Comparison of ENCODE assay signal across 8 cellular contexts in the genomic region with DNA sequence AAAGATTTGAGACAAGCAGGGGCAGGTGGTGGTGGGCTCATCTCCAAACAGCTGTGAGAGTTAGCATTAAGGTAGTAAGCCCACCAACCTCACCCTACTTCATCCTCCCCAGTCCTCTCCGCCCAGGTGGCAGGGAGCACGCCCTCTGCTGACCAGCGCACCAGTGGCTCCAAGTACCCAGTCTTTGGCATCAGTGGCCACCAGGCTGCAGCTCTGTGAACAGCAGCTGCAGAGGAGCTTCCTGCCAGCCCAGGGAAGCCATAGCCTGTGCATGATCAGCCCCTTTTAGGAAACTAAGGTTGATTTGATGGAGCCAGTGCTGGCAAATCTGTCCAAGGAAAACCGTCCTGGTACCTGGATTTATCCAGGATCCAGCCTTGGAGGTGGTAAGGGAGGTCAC. TPM values are rescaled to one million over a fixed set of nuclear protein-coding genes. Genes with fewer than 3 reads are reported as not detected.
DNase-seq lines count a peak whose midpoint lies in the region; ATAC-seq and TF ChIP-seq lines count a peak whose summit lies in the region.

No MANE protein-coding gene starts in this region.

- no peaks in the 10 kb centered on the region for H3K9me3 ChIP-seq in breast epithelium
- H3K9me3 ChIP-seq in RWPE2 (ENCODE audit: severe bottlenecking), result no peaks in the 10 kb centered on the region
- no peaks in the 10 kb centered on the region for H3K9me3 ChIP-seq in smooth muscle cell (replicated peaks; ENCODE audit: low read depth)
- no peaks in the 10 kb centered on the region for H3K9me3 ChIP-seq in CD8-positive, alpha-beta memory T cell (ENCODE audit: low read length)

- H3K9ac ChIP-seq in smooth muscle cell (ENCODE audit: low read depth), result no peak overlapping the region

- H3K4me3 Mint-ChIP-seq in MCF 10A (ENCODE audit: unreplicated experiment), result no peak overlapping the region
- H3K4me3 Mint-ChIP-seq in CD8-positive, alpha-beta memory T cell, result no peak overlapping the region

- no peak overlapping the region for H3K4me3 ChIP-seq in breast epithelium
- no peak overlapping the region for H3K4me3 ChIP-seq in RWPE2 (ENCODE audit: severe bottlenecking)
- H3K4me3 ChIP-seq in fibroblast of mammary gland (ENCODE audit: control insufficient read depth, low read depth, low read length), result no peak overlapping the region
- no peak overlapping the region for H3K4me3 ChIP-seq in smooth muscle cell
- H3K4me3 ChIP-seq in CD8-positive, alpha-beta memory T cell (ENCODE audit: low read length), result no peak overlapping the region

- H3K27me3 ChIP-seq in breast epithelium (no peaks in the 10 kb centered on the region), RWPE2 (ENCODE audit: insufficient read depth, poor library complexity, severe bottlenecking) (no peaks in the 10 kb centered on the region), smooth muscle cell (ENCODE audit: low read depth) (no peaks in the 10 kb centered on the region)
- H3K27me3 ChIP-seq in CD8-positive, alpha-beta memory T cell (ENCODE audit: insufficient read depth, low read length, poor library complexity, severe bottlenecking), result no peaks in the 10 kb centered on the region

- no peak overlapping the region for H3K27ac Mint-ChIP-seq in MCF 10A (ENCODE audit: low read depth, unreplicated experiment)
- H3K27ac Mint-ChIP-seq in CD8-positive, alpha-beta memory T cell, result no peak overlapping the region

- no peaks in the 10 kb centered on the region for H3K9me3 Mint-ChIP-seq in MCF 10A (ENCODE audit: unreplicated experiment)
- H3K9me3 Mint-ChIP-seq in CD8-positive, alpha-beta memory T cell, result no peaks in the 10 kb centered on the region

- TF ChIP-seq CTCF in MCF 10A (IDR thresholded peaks at IDR 0.05; ENCODE audit: unreplicated experiment), result peak; percentile 54
- no peak for TF ChIP-seq CTCF in breast epithelium (IDR thresholded peaks at IDR 0.05)
- TF ChIP-seq CTCF in RWPE2 (IDR thresholded peaks at IDR 0.05; ENCODE audit: poor library complexity, severe bottlenecking), result peak; percentile 65
- peak; percentile 43 for TF ChIP-seq CTCF in fibroblast of mammary gland (conservative IDR thresholded peaks at IDR 0.05; ENCODE audit: control insufficient read depth, insufficient read depth, low read depth, low read length)
- TF ChIP-seq CTCF in smooth muscle cell (IDR thresholded peaks at IDR 0.05; ENCODE audit: borderline replicate concordance, insufficient read depth, poor library complexity, severe bottlenecking), result peak; percentile 51

- POLR2A ChIA-PET in MCF 10A (lab: Yijun Ruan, JAX), result interaction anchor here (0.9 to 1.3 kb wide), 3 partner anchors 21 to 276 kb away, joined by 3 to 4 read pairs (median 3); no protein-coding TSS in a partner anchor
- POLR2A ChIA-PET in CD8-positive, alpha-beta memory T cell (lab: Charles Lee), result no interaction called here

- H3K36me3 Mint-ChIP-seq in MCF 10A (ENCODE audit: insufficient read depth, unreplicated experiment), result no peaks in the 10 kb centered on the region
- no peaks in the 10 kb centered on the region for H3K36me3 Mint-ChIP-seq in CD8-positive, alpha-beta memory T cell

- H3K4me1 ChIP-seq in breast epithelium (no peaks in the 10 kb centered on the region), RWPE2 (ENCODE audit: insufficient read depth, poor library complexity, severe bottlenecking) (no peaks in the 10 kb centered on the region), smooth muscle cell (ENCODE audit: low read depth) (peaks cover 18% of the 10 kb centered on the region)
- no peaks in the 10 kb centered on the region for H3K4me1 ChIP-seq in CD8-positive, alpha-beta memory T cell (ENCODE audit: insufficient read depth, low read length)

- H3F3A ChIP-seq in smooth muscle cell (ENCODE audit: low read depth), result no peaks in the 10 kb centered on the region

- BruUV-seq in MCF 10A (replicated peaks; lab: Mats Ljungman, UMichigan), result no TSS peak

- CTCF ChIA-PET in MCF 10A (lab: Yijun Ruan, JAX), result interaction anchor here (0.6 to 5.4 kb wide), 37 partner anchors 9 to 979 kb away, joined by 3 to 72 read pairs (median 4); a partner anchor contains a TSS
- CTCF ChIA-PET in CD8-positive, alpha-beta memory T cell (lab: Charles Lee), result interaction anchor here (0.7 kb wide), 1 partner anchor 17 kb away, joined by 3 read pairs; no protein-coding TSS in a partner anchor

- intact Hi-C loops in MCF 10A (cut with micrococcal nuclease), result loop anchor here (1.0 kb wide), 5 partner anchors 18 to 275 kb away; no protein-coding TSS in a partner anchor
- intact Hi-C loops in breast epithelium (cut with DNase I; ENCODE audit: low total_unique reads), result no loop called here

- no peak overlapping the region for H2AFZ ChIP-seq in smooth muscle cell (ENCODE audit: low read depth)

- no peak overlapping the region for H3K4me2 ChIP-seq in smooth muscle cell

- H3K4me1 Mint-ChIP-seq in MCF 10A (ENCODE audit: insufficient read depth, unreplicated experiment), result no peaks in the 10 kb centered on the region
- H3K4me1 Mint-ChIP-seq in CD8-positive, alpha-beta memory T cell, result no peaks in the 10 kb centered on the region

- peak; percentile 76 for ATAC-seq in HG03354 (IDR thresholded peaks at IDR 0.05; ENCODE audit: poor library complexity, severe bottlenecking, unreplicated experiment)
- peak; percentile 93 for ATAC-seq in RWPE2 (ENCODE audit: low read depth)

- WGBS in smooth muscle cell (ENCODE audit: low lambda C conversion rate), result 40% methylated on average over 4 of the region's 4 CpGs

- no peaks in the 10 kb centered on the region for H3K27me3 Mint-ChIP-seq in MCF 10A (ENCODE audit: insufficient read depth, unreplicated experiment)
- H3K27me3 Mint-ChIP-seq in CD8-positive, alpha-beta memory T cell, result peaks cover 8 to 40% of the 10 kb centered on the region in 2 donors

- TF ChIP-seq POLR2A in breast epithelium (IDR thresholded peaks at IDR 0.05), result no peak

- H3K27ac ChIP-seq in breast epithelium (no peak overlapping the region), RWPE2 (ENCODE audit: poor library complexity, severe bottlenecking) (no peak overlapping the region), smooth muscle cell (ENCODE audit: low read depth) (no peak overlapping the region)
- H3K27ac ChIP-seq in CD8-positive, alpha-beta memory T cell (ENCODE audit: low read depth, low read length), result no peak overlapping the region

- H3K36me3 ChIP-seq in breast epithelium (no peaks in the 10 kb centered on the region), RWPE2 (ENCODE audit: low read depth) (no peaks in the 10 kb centered on the region), smooth muscle cell (ENCODE audit: low read depth) (no peaks in the 10 kb centered on the region)
- no peaks in the 10 kb centered on the region for H3K36me3 ChIP-seq in CD8-positive, alpha-beta memory T cell (ENCODE audit: insufficient read depth, low read length)

- DNase-seq in MCF 10A (ENCODE audit: unreplicated experiment), result peak; percentile 55
- DNase-seq in breast epithelium (ENCODE audit: low spot score in 2 of 2), result no peak
- no peak for DNase-seq in RWPE2 (ENCODE audit: low spot score)
- peak; percentile 12 for DNase-seq in fibroblast of mammary gland (ENCODE audit: low read depth)
- peak; percentile 9 for DNase-seq in smooth muscle cell (lab: John Stamatoyannopoulos, UW; ENCODE audit: unreplicated experiment)
- no peak for DNase-seq in SK-N-DZ (ENCODE audit: low spot score)
- no peak for DNase-seq in CD8-positive, alpha-beta memory T cell

- no peaks in the 10 kb centered on the region for H3K79me2 ChIP-seq in smooth muscle cell (ENCODE audit: low read depth)

- no peaks in the 10 kb centered on the region for H4K20me1 ChIP-seq in smooth muscle cell (ENCODE audit: low read depth)

RNA-seq across cellular contexts. Expression of a gene that starts 21.7 kb away (rescaled TPM):
- total RNA-seq in MCF 10A (2022) (69.9 and 89.5 TPM in 2 replicates), breast epithelium (100 to 1,000 TPM in 1 of 3 donors, 10 to 100 TPM in 2; 53.1 to 130 (median 78.3) TPM), smooth muscle cell (134 and 177 TPM in 2 replicates)
- 251 and 257 TPM in 2 replicates for polyA plus RNA-seq in smooth muscle cell
- not detected in 2 replicates for polyA plus RNA-seq in SK-N-DZ (2014; cell fraction: cytosol; rRNA removed)
- not detected in 2 replicates for polyA plus RNA-seq in SK-N-DZ (2014; cell fraction: nucleus; rRNA removed)
- 10 to 100 TPM; 72.5 to 75.5 TPM for total RNA-seq in CD8-positive, alpha-beta memory T cell
- polyA plus RNA-seq in CD8-positive, alpha-beta memory T cell, result not detected

RNA-seq across cellular contexts. Expression of a gene that starts 39.0 kb away (rescaled TPM):
- not detected in 2 replicates for total RNA-seq in MCF 10A (2022)
- total RNA-seq in breast epithelium, result not detected
- total RNA-seq in smooth muscle cell, result 0.09 and 0.27 TPM in 2 replicates
- 0.26 and 0.69 TPM in 2 replicates for polyA plus RNA-seq in smooth muscle cell
- not detected in 2 replicates for polyA plus RNA-seq in SK-N-DZ (2014; cell fraction: cytosol; rRNA removed)
- polyA plus RNA-seq in SK-N-DZ (2014; cell fraction: nucleus; rRNA removed), result not detected in 2 replicates
- not detected for total RNA-seq in CD8-positive, alpha-beta memory T cell
- not detected for polyA plus RNA-seq in CD8-positive, alpha-beta memory T cell

RNA-seq across cellular contexts. Expression of a gene that starts 59.7 kb away (rescaled TPM):
- total RNA-seq in MCF 10A (2022), result not detected in 2 replicates
- under 1 TPM in 2 of 3 donors, not detected in 1; 0.29 to 0.48 TPM for total RNA-seq in breast epithelium
- 0.58 TPM in 1 of 2 replicates, not detected in the other for total RNA-seq in smooth muscle cell
- not detected in 2 replicates for polyA plus RNA-seq in smooth muscle cell
- 0.49 TPM in 1 of 2 replicates, not detected in the other for polyA plus RNA-seq in SK-N-DZ (2014; cell fraction: cytosol; rRNA removed)
- polyA plus RNA-seq in SK-N-DZ (2014; cell fraction: nucleus; rRNA removed), result not detected in 2 replicates
- total RNA-seq in CD8-positive, alpha-beta memory T cell, result under 1 TPM in 1 of 2 experiments, not detected in 1; 0.15 TPM
- polyA plus RNA-seq in CD8-positive, alpha-beta memory T cell, result not detected

Comparison
In these comparisons a context has a peak if more than half of its experiments do, and no peak if none do; other contexts are left out.
1. DNase-seq: peak in MCF 10A (single experiment), fibroblast of mammary gland (single experiment) and smooth muscle cell (single experiment); none in breast epithelium (0 of 2), RWPE2 (single experiment), SK-N-DZ (single experiment) and CD8-positive, alpha-beta memory T cell (0 of 5).
2. CTCF ChIP-seq: peak in MCF 10A (single experiment), RWPE2 (single experiment), fibroblast of mammary gland (single experiment) and smooth muscle cell (single experiment); none in breast epithelium (0 of 3).